23 cellular contexts compared by ENCODE assay signal in the genomic region with DNA sequence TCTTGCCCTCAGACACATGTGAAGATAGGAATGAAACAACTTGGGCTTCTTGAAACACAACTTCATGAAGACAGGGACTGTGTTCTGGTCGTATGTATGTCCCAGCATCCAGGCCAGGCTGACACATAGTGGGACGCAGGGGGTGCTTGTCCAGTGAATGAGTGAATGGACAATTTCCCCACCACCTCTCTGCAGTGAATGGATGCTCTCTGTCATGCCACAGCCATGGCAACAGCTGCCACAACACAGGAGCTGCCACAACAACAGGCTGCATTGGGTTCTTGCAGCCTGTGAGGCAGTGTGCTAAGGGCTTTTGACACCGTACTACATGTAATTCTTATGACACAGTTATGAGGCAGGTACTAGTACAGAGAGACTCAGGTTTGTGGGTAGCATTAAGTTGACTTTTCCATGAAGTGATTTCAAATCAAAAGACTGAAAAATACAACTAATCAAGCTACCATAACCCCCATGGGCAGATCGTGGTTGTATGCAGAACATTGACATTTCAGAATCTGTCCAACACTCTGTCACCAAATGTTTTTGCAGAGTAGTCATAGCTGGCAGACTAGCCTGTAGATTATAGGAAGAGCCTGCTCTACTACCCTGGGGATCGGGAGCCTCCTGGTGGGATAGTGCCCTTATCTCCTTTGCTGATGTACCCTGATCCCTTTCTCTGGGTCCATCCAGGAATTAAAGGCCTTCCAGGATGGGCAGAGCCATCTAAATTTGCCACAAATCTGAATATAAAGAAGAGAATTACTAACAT. TPM values are rescaled to one million over a fixed set of nuclear protein-coding genes. Genes with fewer than 3 reads are reported as not detected.
A peak's percentile ranks its signal among the peaks of the same experiment; 100 is the strongest.
DNase-seq lines count a peak whose midpoint lies in the region; ATAC-seq and TF ChIP-seq lines count a peak whose summit lies in the region.
"Had no signal": no experiment of that assay in that cellular context is flagged by ENCODE, and none has a peak within 500 bp of the region (broad histone marks: within the 10 kb centered on the region; RNA-seq: fewer than 3 reads in every experiment).

No MANE protein-coding gene starts in this region.

- no peak overlapping the region for H3K4me3 ChIP-seq in right lobe of liver
- H3K4me3 ChIP-seq: BLaER1, PC-9, upper lobe of right lung had no signal

- 64% methylated on average over 4 of the region's 5 CpGs for WGBS in right lobe of liver (ENCODE audit: insufficient coverage, low coverage, low lambda C conversion rate, missing lambda C conversion rate)

- H3K27ac ChIP-seq in right lobe of liver, result no peak overlapping the region
- H3K27ac ChIP-seq: BLaER1, epithelial cell of prostate, PC-9, upper lobe of right lung had no signal

- no peaks in the 10 kb centered on the region for H3K9me3 Mint-ChIP-seq in activated CD8-positive, alpha-beta memory T cell treated with anti-CD3 and anti-CD28 coated beads, Interleukin-2, amount 10 ng/mL, durations not matched to agents 7 days and 5 days (ENCODE audit: low read depth)
- H3K9me3 Mint-ChIP-seq: activated T-helper 2 cell treated with anti-CD3 and anti-CD28 coated beads, Interferon-gamma antibody, Interleukin-2, Interleukin-4, amounts not matched to agents 10 μg/mL and 5 μg/mL and 100 μg/mL, durations not matched to agents 14 hours and 24 hours and 36 hours; naive thymus-derived CD4-positive, alpha-beta T cell had no signal

- no peaks in the 10 kb centered on the region for H3K36me3 Mint-ChIP-seq in activated CD8-positive, alpha-beta memory T cell treated with anti-CD3 and anti-CD28 coated beads, Interleukin-2, amount 10 ng/mL, durations not matched to agents 7 days and 5 days
- H3K36me3 Mint-ChIP-seq: activated naive CD8-positive, alpha-beta T cell; naive thymus-derived CD4-positive, alpha-beta T cell; T-cell had no signal

- no peak for TF ChIP-seq CTCF in right lobe of liver (IDR thresholded peaks at IDR 0.05)

- TF ChIP-seq POLR2A in right lobe of liver (IDR thresholded peaks at IDR 0.05), result no peak

- no peaks in the 10 kb centered on the region for H3K27me3 ChIP-seq in right lobe of liver
- H3K27me3 ChIP-seq: BLaER1, upper lobe of right lung had no signal

- ATAC-seq in Right ventricle myocardium inferior, result peak; percentile 83
- ATAC-seq in left cardiac atrium, result peak; percentile 63 to 80
- no peak for ATAC-seq in activated CD8-positive, alpha-beta memory T cell treated with anti-CD3 and anti-CD28 coated beads, Interleukin-2, amount 10 ng/mL, durations not matched to agents 7 days and 5 days
- ATAC-seq in HG02852 (IDR thresholded peaks at IDR 0.05; ENCODE audit: unreplicated experiment), result no peak
- ATAC-seq in HG02885 (IDR thresholded peaks at IDR 0.05; ENCODE audit: poor library complexity, unreplicated experiment), result no peak
- no peak for ATAC-seq in right lobe of liver
- ATAC-seq: HCT116; left lobe of liver; naive thymus-derived CD4-positive, alpha-beta T cell; T-cell; upper lobe of right lung had no signal

- H3K4me1 Mint-ChIP-seq in activated CD8-positive, alpha-beta memory T cell treated with anti-CD3 and anti-CD28 coated beads, Interleukin-2, amount 10 ng/mL, durations not matched to agents 7 days and 5 days, result no peaks in the 10 kb centered on the region
- H3K4me1 Mint-ChIP-seq: naive thymus-derived CD4-positive, alpha-beta T cell; T-cell had no signal

- DNase-seq in Right ventricle myocardium inferior (ENCODE audit: missing footprints) (no peak), cardiac septum (ENCODE audit: low spot score) (no peak), NCI-H69 (lab: John Stamatoyannopoulos, UW) (peak; percentile 36), left cardiac atrium (peak; percentile 28), right lobe of liver (no peak)
- DNase-seq in activated CD8-positive, alpha-beta memory T cell treated with anti-CD3 and anti-CD28 coated beads, Interleukin-2, amount 10 ng/mL, durations not matched to agents 7 days and 5 days, result no peak
- DNase-seq: activated CD4-positive, alpha-beta T cell treated with anti-CD3 and anti-CD28 coated beads, Interleukin-2, amount 50 U/mL, for 48 hours; activated CD4-positive, CD25-positive, alpha-beta regulatory T cell; naive thymus-derived CD4-positive, alpha-beta T cell; NCI-H1105 treated with DMSO at 0.1 percent for 48 hours; NK-92 treated with Interleukin-12 subunit alpha and Interleukin-12 subunit beta, amount 100 ng/mL, for 24 hours; PC-9; substantia nigra; T-cell; upper lobe of right lung had no signal

- H3K4me3 Mint-ChIP-seq in activated CD8-positive, alpha-beta memory T cell treated with anti-CD3 and anti-CD28 coated beads, Interleukin-2, amount 10 ng/mL, durations not matched to agents 7 days and 5 days, result no peak overlapping the region
- H3K4me3 Mint-ChIP-seq: activated naive CD8-positive, alpha-beta T cell; naive thymus-derived CD4-positive, alpha-beta T cell; T-cell had no signal

- CTCF ChIA-PET in activated CD8-positive, alpha-beta memory T cell treated with anti-CD3 and anti-CD28 coated beads, Interleukin-2, amount 10 ng/mL, durations not matched to agents 7 days and 5 days (lab: Charles Lee), result no interaction called here

- no peak overlapping the region for H3K27ac Mint-ChIP-seq in activated CD8-positive, alpha-beta memory T cell treated with anti-CD3 and anti-CD28 coated beads, Interleukin-2, amount 10 ng/mL, durations not matched to agents 7 days and 5 days
- H3K27ac Mint-ChIP-seq: activated naive CD8-positive, alpha-beta T cell; activated T-helper 2 cell treated with anti-CD3 and anti-CD28 coated beads, Interferon-gamma antibody, Interleukin-2, Interleukin-4, amounts not matched to agents 10 μg/mL and 5 μg/mL and 100 μg/mL, durations not matched to agents 14 hours and 24 hours and 36 hours; naive thymus-derived CD4-positive, alpha-beta T cell; T-cell had no signal

- no peaks in the 10 kb centered on the region for H3K36me3 ChIP-seq in right lobe of liver
- H3K36me3 ChIP-seq: BLaER1, upper lobe of right lung had no signal

- H3K27me3 Mint-ChIP-seq in activated CD8-positive, alpha-beta memory T cell treated with anti-CD3 and anti-CD28 coated beads, Interleukin-2, amount 10 ng/mL, durations not matched to agents 7 days and 5 days, result no peaks in the 10 kb centered on the region
- H3K27me3 Mint-ChIP-seq: activated naive CD8-positive, alpha-beta T cell had no signal

- H3K4me1 ChIP-seq in right lobe of liver, result no peaks in the 10 kb centered on the region
- H3K4me1 ChIP-seq: BLaER1, upper lobe of right lung had no signal

- intact Hi-C loops in Right ventricle myocardium inferior (cut with DNase I), result loop anchor here (1.0 to 5.0 kb wide), 2 partner anchors 35 to 77 kb away; no protein-coding TSS in a partner anchor
- intact Hi-C loops in cardiac septum (cut with DNase I), result loop anchor here (2.0 kb wide), 1 partner anchor 35 kb away; no protein-coding TSS in a partner anchor
- intact Hi-C loops in left cardiac atrium (cut with DNase I), result loop anchor here in 1 of 2 donors (2.0 kb wide), 1 partner anchor 35 kb away; no protein-coding TSS in a partner anchor
- intact Hi-C loops in right lobe of liver (cut with DNase I), result no loop called here

- H3K9me3 ChIP-seq in right lobe of liver, result no peaks in the 10 kb centered on the region
- H3K9me3 ChIP-seq: BLaER1, upper lobe of right lung had no signal

RNA-seq across cellular contexts. Expression of a gene that starts 40.8 kb away (rescaled TPM):
- total RNA-seq in Right ventricle myocardium inferior, result 8.4 TPM
- 3.9 TPM for total RNA-seq in cardiac septum
- total RNA-seq in left cardiac atrium, result 10 to 100 TPM; 22.9 to 26.6 TPM
- under 1 TPM in 1 of 2 experiments, not detected in 1; 0.07 TPM for total RNA-seq in activated CD8-positive, alpha-beta memory T cell treated with anti-CD3 and anti-CD28 coated beads, Interleukin-2, amount 10 ng/mL, durations not matched to agents 7 days and 5 days
- total RNA-seq in right lobe of liver, result 1 to 10 TPM; 1.0 to 3.3 (median 2.0) TPM
- total RNA-seq: activated T-helper 2 cell treated with anti-CD3 and anti-CD28 coated beads, Interferon-gamma antibody, Interleukin-2, Interleukin-4, amounts not matched to agents 10 μg/mL and 5 μg/mL and 100 μg/mL, durations not matched to agents 14 hours and 24 hours and 36 hours; PC-9 had no signal

Comparison
In these comparisons a context has a peak if more than half of its experiments do, and no peak if none do; other contexts are left out.
1. DNase-seq: peak in NCI-H69 (single experiment) and left cardiac atrium (single experiment); none in Right ventricle myocardium inferior (single experiment), cardiac septum (single experiment), activated CD8-positive, alpha-beta memory T cell treated with anti-CD3 and anti-CD28 coated beads, Interleukin-2, amount 10 ng/mL, durations not matched to agents 7 days and 5 days (single experiment) and right lobe of liver (0 of 3).
2. ATAC-seq: peak in Right ventricle myocardium inferior (single experiment) and left cardiac atrium (2 of 2); none in activated CD8-positive, alpha-beta memory T cell treated with anti-CD3 and anti-CD28 coated beads, Interleukin-2, amount 10 ng/mL, durations not matched to agents 7 days and 5 days (single experiment), HG02852 (single experiment), HG02885 (single experiment) and right lobe of liver (0 of 4).
3. intact Hi-C loops: an anchor here in Right ventricle myocardium inferior (1.0 to 5.0 kb wide) and cardiac septum (2.0 kb wide); none called in right lobe of liver.